1 cellular context compared by ENCODE assay signal in the genomic region with DNA sequence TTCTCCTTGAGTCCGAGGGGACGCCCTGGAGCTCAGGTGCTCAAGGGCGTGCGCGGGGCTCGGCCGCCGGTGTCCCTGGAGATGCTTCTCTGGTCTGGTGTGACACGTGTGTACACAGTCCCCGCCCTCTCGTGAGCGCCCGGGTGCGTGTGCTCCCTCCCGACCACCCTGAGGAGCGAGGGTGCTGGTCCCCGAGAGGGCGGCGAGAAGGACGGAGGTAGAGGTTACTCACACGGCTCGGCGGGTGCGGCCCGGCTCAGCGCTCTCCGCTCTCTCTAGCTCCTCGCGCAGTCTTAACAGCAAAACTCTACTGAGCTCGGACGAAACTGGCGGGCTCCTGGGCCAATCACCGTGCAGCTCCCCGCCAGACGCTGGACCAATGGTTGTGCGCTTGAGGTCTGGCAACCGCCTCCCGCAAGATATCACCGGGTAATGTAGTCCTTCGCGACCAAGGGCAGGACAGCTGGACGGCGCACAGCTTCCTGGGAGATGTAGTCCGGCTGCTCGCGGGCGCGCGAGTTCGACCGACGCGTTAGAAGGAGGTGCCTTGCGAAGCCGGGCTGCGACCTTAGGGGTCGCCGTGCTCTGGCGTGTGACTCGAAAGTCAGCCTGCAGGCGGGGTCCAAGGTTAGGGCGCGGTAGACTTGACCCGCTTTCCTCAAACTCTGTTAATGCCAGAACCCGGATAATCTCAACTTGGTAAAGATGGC.
TF ChIP-seq lines count a peak whose summit lies in the region.

A gene (minus strand): TSS at position 312 of the 710 bp plus-strand sequence. CDS start 2,669 bp downstream, outside the sequence.

TF ChIP-seq in HepG2, 621 proteins besides CTCF, POLR2A, EP300 and RAD21 (continued from another document and continues in another):
- TF ChIP-seq, protein P1, sequence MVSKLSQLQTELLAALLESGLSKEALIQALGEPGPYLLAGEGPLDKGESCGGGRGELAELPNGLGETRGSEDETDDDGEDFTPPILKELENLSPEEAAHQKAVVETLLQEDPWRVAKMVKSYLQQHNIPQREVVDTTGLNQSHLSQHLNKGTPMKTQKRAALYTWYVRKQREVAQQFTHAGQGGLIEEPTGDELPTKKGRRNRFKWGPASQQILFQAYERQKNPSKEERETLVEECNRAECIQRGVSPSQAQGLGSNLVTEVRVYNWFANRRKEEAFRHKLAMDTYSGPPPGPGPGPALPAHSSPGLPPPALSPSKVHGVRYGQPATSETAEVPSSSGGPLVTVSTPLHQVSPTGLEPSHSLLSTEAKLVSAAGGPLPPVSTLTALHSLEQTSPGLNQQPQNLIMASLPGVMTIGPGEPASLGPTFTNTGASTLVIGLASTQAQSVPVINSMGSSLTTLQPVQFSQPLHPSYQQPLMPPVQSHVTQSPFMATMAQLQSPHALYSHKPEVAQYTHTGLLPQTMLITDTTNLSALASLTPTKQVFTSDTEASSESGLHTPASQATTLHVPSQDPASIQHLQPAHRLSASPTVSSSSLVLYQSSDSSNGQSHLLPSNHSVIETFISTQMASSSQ (IDR thresholded peaks at IDR 0.05; ENCODE audit: low read depth), result peak; percentile 50; the same call in 1 of the 2 replicates
- TF ChIP-seq, protein P1 (CRISPR knock-in tag; IDR thresholded peaks at IDR 0.05; ENCODE audit: borderline replicate concordance), result peak; percentile 42; the same call in 1 of the 2 replicates
- TF ChIP-seq POLR2AphosphoS5 (IDR thresholded peaks at IDR 0.05; ENCODE audit: low read depth, low read length) (peak; percentile 97), HES4 (CRISPR knock-in tag; IDR thresholded peaks at IDR 0.05; ENCODE audit: borderline replicate concordance) (peak; percentile 51; the same call in 1 of the 2 replicates), ELF1 (CRISPR knock-in tag; IDR thresholded peaks at IDR 0.05) (peak; percentile 91), SALL2 (CRISPR knock-in tag; IDR thresholded peaks at IDR 0.05) (peak; percentile 85), ZFYVE20 (CRISPR knock-in tag; IDR thresholded peaks at IDR 0.05; ENCODE audit: borderline replicate concordance, low read depth) (no peak), ZNF569 (CRISPR knock-in tag; IDR thresholded peaks at IDR 0.05; ENCODE audit: borderline replicate concordance) (peak; percentile 95; the same call in 1 of the 2 replicates), WIZ (CRISPR knock-in tag; IDR thresholded peaks at IDR 0.05) (peak; percentile 33; the same call in 1 of the 2 replicates), TCF7L2 (IDR thresholded peaks at IDR 0.05; ENCODE audit: low read depth, low read length) (no peak), ZNF296 (CRISPR knock-in tag; conservative IDR thresholded peaks at IDR 0.05) (peak; percentile 11; the same call in 1 of the 2 replicates), STAG1 (CRISPR knock-in tag; IDR thresholded peaks at IDR 0.05) (peak; percentile 74), ZNF484 (CRISPR knock-in tag; IDR thresholded peaks at IDR 0.05; ENCODE audit: borderline replicate concordance, low read depth) (no peak), ZNF776 (CRISPR knock-in tag; IDR thresholded peaks at IDR 0.05) (peak; percentile 89; the same call in 1 of the 2 replicates), HOXA9 (CRISPR knock-in tag; IDR thresholded peaks at IDR 0.05; ENCODE audit: borderline replicate concordance) (no peak), NAIF1 (CRISPR knock-in tag; IDR thresholded peaks at IDR 0.05; ENCODE audit: borderline replicate concordance) (no peak), SMAD1 (CRISPR knock-in tag; IDR thresholded peaks at IDR 0.05; ENCODE audit: borderline replicate concordance, low read depth) (peak; percentile 93; the same call in 1 of the 2 replicates), XBP1 (CRISPR knock-in tag; IDR thresholded peaks at IDR 0.05) (no peak), PHF20 (CRISPR knock-in tag; IDR thresholded peaks at IDR 0.05) (peak; percentile 72; the same call in 1 of the 2 replicates), NR2C2 (CRISPR knock-in tag; IDR thresholded peaks at IDR 0.05; ENCODE audit: borderline replicate concordance) (peak; percentile 93), MBD4 (IDR thresholded peaks at IDR 0.05; ENCODE audit: borderline replicate concordance, low read length) (no peak), ZNF816 (CRISPR knock-in tag; IDR thresholded peaks at IDR 0.05; ENCODE audit: borderline replicate concordance) (no peak), SRSF9 (IDR thresholded peaks at IDR 0.05; ENCODE audit: borderline replicate concordance, insufficient read depth, low read depth, low read length, poor library complexity, severe bottlenecking) (no peak), MATR3 (CRISPR knock-in tag; IDR thresholded peaks at IDR 0.05) (peak; percentile 65; the same call in 1 of the 2 replicates), CEBPB (IDR thresholded peaks at IDR 0.05; ENCODE audit: borderline replicate concordance, low read depth, low read length) (no peak; the same call in 1 of the 2 replicates), SMARCC2 (IDR thresholded peaks at IDR 0.05) (no peak), ZNF256 (CRISPR knock-in tag; conservative IDR thresholded peaks at IDR 0.05) (no peak), ZNF468 (CRISPR knock-in tag; IDR thresholded peaks at IDR 0.05) (no peak), ZFAT (CRISPR knock-in tag; conservative IDR thresholded peaks at IDR 0.05) (no peak), ZNF543 (CRISPR knock-in tag; IDR thresholded peaks at IDR 0.05) (peak; percentile 60), ZBTB7B (CRISPR knock-in tag; IDR thresholded peaks at IDR 0.05) (peak; percentile 97), STAT5B (CRISPR knock-in tag; IDR thresholded peaks at IDR 0.05) (no peak), KAT7 (CRISPR knock-in tag; IDR thresholded peaks at IDR 0.05; ENCODE audit: borderline replicate concordance) (peak; percentile 90), JUN (CRISPR knock-in tag; IDR thresholded peaks at IDR 0.05) (peak; percentile 65; the same call in 1 of the 2 replicates), FOSL2 (CRISPR knock-in tag; IDR thresholded peaks at IDR 0.05) (no peak; the same call in none of the 2 replicates), HNF4A (CRISPR knock-in tag; IDR thresholded peaks at IDR 0.05) (no peak; the same call in 1 of the 2 replicates), ZKSCAN8 (CRISPR knock-in tag; IDR thresholded peaks at IDR 0.05; ENCODE audit: borderline replicate concordance) (no peak), MED8 (CRISPR knock-in tag; IDR thresholded peaks at IDR 0.05; ENCODE audit: insufficient replicate concordance) (no peak), ZNF274 (CRISPR knock-in tag; IDR thresholded peaks at IDR 0.05) (peak; percentile 67; the same call in 1 of the 2 replicates), FOXK1 (CRISPR knock-in tag; IDR thresholded peaks at IDR 0.05; ENCODE audit: borderline replicate concordance, low read depth) (peak; percentile 92), TCF7 (IDR thresholded peaks at IDR 0.05; ENCODE audit: low read depth) (no peak), MAFG (CRISPR knock-in tag; IDR thresholded peaks at IDR 0.05) (no peak), HDAC6 (IDR thresholded peaks at IDR 0.05; ENCODE audit: low read depth, low read length) (no peak), SETDB1 (CRISPR knock-in tag; IDR thresholded peaks at IDR 0.05; ENCODE audit: borderline replicate concordance) (no peak), ZNF558 (CRISPR knock-in tag; IDR thresholded peaks at IDR 0.05; ENCODE audit: borderline replicate concordance) (0 out of 2 replicates have a peak, but pooled peaks have one; percentile 40), ZNF124 (CRISPR knock-in tag; IDR thresholded peaks at IDR 0.05) (peak; percentile 81; the same call in 1 of the 2 replicates), ZNF777 (CRISPR knock-in tag; IDR thresholded peaks at IDR 0.05) (peak; percentile 77)
- TF ChIP-seq, protein P2, sequence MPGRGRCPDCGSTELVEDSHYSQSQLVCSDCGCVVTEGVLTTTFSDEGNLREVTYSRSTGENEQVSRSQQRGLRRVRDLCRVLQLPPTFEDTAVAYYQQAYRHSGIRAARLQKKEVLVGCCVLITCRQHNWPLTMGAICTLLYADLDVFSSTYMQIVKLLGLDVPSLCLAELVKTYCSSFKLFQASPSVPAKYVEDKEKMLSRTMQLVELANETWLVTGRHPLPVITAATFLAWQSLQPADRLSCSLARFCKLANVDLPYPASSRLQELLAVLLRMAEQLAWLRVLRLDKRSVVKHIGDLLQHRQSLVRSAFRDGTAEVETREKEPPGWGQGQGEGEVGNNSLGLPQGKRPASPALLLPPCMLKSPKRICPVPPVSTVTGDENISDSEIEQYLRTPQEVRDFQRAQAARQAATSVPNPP (CRISPR knock-in tag; IDR thresholded peaks at IDR 0.05), result peak; percentile 40; the same call in 1 of the 2 replicates
- TF ChIP-seq, protein P3, sequence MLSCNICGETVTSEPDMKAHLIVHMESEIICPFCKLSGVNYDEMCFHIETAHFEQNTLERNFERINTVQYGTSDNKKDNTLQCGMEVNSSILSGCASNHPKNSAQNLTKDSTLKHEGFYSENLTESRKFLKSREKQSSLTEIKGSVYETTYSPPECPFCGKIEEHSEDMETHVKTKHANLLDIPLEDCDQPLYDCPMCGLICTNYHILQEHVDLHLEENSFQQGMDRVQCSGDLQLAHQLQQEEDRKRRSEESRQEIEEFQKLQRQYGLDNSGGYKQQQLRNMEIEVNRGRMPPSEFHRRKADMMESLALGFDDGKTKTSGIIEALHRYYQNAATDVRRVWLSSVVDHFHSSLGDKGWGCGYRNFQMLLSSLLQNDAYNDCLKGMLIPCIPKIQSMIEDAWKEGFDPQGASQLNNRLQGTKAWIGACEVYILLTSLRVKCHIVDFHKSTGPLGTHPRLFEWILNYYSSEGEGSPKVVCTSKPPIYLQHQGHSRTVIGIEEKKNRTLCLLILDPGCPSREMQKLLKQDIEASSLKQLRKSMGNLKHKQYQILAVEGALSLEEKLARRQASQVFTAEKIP (CRISPR knock-in tag; IDR thresholded peaks at IDR 0.05; ENCODE audit: borderline replicate concordance), result no peak
- TF ChIP-seq, protein P4, sequence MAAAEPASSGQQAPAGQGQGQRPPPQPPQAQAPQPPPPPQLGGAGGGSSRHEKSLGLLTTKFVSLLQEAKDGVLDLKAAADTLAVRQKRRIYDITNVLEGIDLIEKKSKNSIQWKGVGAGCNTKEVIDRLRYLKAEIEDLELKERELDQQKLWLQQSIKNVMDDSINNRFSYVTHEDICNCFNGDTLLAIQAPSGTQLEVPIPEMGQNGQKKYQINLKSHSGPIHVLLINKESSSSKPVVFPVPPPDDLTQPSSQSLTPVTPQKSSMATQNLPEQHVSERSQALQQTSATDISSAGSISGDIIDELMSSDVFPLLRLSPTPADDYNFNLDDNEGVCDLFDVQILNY (CRISPR knock-in tag; conservative IDR thresholded peaks at IDR 0.05), result 0 out of 2 replicates have a peak, but pooled peaks have one; percentile 37
- TF ChIP-seq, protein P5, sequence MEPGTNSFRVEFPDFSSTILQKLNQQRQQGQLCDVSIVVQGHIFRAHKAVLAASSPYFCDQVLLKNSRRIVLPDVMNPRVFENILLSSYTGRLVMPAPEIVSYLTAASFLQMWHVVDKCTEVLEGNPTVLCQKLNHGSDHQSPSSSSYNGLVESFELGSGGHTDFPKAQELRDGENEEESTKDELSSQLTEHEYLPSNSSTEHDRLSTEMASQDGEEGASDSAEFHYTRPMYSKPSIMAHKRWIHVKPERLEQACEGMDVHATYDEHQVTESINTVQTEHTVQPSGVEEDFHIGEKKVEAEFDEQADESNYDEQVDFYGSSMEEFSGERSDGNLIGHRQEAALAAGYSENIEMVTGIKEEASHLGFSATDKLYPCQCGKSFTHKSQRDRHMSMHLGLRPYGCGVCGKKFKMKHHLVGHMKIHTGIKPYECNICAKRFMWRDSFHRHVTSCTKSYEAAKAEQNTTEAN (CRISPR knock-in tag; conservative IDR thresholded peaks at IDR 0.05), result no peak
- TF ChIP-seq, protein P6, sequence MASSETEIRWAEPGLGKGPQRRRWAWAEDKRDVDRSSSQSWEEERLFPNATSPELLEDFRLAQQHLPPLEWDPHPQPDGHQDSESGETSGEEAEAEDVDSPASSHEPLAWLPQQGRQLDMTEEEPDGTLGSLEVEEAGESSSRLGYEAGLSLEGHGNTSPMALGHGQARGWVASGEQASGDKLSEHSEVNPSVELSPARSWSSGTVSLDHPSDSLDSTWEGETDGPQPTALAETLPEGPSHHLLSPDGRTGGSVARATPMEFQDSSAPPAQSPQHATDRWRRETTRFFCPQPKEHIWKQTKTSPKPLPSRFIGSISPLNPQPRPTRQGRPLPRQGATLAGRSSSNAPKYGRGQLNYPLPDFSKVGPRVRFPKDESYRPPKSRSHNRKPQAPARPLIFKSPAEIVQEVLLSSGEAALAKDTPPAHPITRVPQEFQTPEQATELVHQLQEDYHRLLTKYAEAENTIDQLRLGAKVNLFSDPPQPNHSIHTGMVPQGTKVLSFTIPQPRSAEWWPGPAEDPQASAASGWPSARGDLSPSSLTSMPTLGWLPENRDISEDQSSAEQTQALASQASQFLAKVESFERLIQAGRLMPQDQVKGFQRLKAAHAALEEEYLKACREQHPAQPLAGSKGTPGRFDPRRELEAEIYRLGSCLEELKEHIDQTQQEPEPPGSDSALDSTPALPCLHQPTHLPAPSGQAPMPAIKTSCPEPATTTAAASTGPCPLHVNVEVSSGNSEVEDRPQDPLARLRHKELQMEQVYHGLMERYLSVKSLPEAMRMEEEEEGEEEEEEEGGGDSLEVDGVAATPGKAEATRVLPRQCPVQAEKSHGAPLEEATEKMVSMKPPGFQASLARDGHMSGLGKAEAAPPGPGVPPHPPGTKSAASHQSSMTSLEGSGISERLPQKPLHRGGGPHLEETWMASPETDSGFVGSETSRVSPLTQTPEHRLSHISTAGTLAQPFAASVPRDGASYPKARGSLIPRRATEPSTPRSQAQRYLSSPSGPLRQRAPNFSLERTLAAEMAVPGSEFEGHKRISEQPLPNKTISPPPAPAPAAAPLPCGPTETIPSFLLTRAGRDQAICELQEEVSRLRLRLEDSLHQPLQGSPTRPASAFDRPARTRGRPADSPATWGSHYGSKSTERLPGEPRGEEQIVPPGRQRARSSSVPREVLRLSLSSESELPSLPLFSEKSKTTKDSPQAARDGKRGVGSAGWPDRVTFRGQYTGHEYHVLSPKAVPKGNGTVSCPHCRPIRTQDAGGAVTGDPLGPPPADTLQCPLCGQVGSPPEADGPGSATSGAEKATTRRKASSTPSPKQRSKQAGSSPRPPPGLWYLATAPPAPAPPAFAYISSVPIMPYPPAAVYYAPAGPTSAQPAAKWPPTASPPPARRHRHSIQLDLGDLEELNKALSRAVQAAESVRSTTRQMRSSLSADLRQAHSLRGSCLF (CRISPR knock-in tag; IDR thresholded peaks at IDR 0.05; ENCODE audit: borderline replicate concordance), result no peak
- TF ChIP-seq, protein P7, sequence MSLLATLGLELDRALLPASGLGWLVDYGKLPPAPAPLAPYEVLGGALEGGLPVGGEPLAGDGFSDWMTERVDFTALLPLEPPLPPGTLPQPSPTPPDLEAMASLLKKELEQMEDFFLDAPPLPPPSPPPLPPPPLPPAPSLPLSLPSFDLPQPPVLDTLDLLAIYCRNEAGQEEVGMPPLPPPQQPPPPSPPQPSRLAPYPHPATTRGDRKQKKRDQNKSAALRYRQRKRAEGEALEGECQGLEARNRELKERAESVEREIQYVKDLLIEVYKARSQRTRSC (CRISPR knock-in tag; IDR thresholded peaks at IDR 0.05; ENCODE audit: low read depth), result no peak
